ENCODE assay signal across 24 cellular contexts in genomic region chr9:5721279-5722087, GRCh38.
"Had no signal": no experiment of that assay in that cellular context is flagged by ENCODE, and none has a peak within 500 bp of the region (broad histone marks: within the 10 kb centered on the region; RNA-seq: fewer than 3 reads in every experiment).

No MANE protein-coding gene starts in this region.

- H3K27me3 Mint-ChIP-seq: activated naive CD4-positive, alpha-beta T cell treated with anti-CD3 and anti-CD28 coated beads, Interleukin-2, amount 50 U/mL, for 24 hours; dendritic cell treated with granulocyte-macrophage colony-stimulating factor and Interleukin-4, amounts not matched to agents 40 ng/mL and 50 ng/mL, for 4 days had no signal

- H3K27ac Mint-ChIP-seq: activated CD8-positive, alpha-beta T cell treated with anti-CD3 and anti-CD28 coated beads, Interleukin-2, amount 10 ng/mL, durations not matched to agents 7 days and 5 days; activated naive CD4-positive, alpha-beta T cell treated with anti-CD3 and anti-CD28 coated beads, Interleukin-2, amount 50 U/mL, for 24 hours; activated T-helper 1 cell treated with anti-CD3 and anti-CD28 coated beads, Interleukin-12 subunit alpha, Interleukin-12 subunit beta, Interleukin-2, Interleukin-4 antibody, amounts not matched to agents 30 ng/mL and 10 ng/mL and 1 ng/mL, durations not matched to agents 14 hours and 24 hours and 36 hours; dendritic cell treated with granulocyte-macrophage colony-stimulating factor and Interleukin-4, amounts not matched to agents 40 ng/mL and 50 ng/mL, for 4 days had no signal

- ATAC-seq: activated CD8-positive, alpha-beta T cell treated with anti-CD3 and anti-CD28 coated beads, Interleukin-2, amount 10 ng/mL, durations not matched to agents 7 days and 5 days; body of pancreas; left colon; lower lobe of right lung; mucosa of descending colon had no signal

- DNase-seq: activated CD4-positive, alpha-beta T cell treated with anti-CD3 and anti-CD28 coated beads for 1 hour; activated CD4-positive, alpha-beta T cell treated with anti-CD3 and anti-CD28 coated beads, Interleukin-2, amount 50 U/mL, for 1 hour; activated CD8-positive, alpha-beta T cell treated with anti-CD3 and anti-CD28 coated beads, Interleukin-2, amount 10 ng/mL, durations not matched to agents 7 days and 5 days; activated gamma-delta T cell; anterior cingulate cortex; body of pancreas; effector CD8-positive, alpha-beta T cell; foreskin melanocyte; glutamatergic neuron; islet precursor cell; left colon; lower lobe of right lung; mesendoderm; mucosa of descending colon; nucleus accumbens; sigmoid colon; stimulated activated CD4-positive, alpha-beta T cell treated with anti-CD3 and anti-CD28 coated beads, Interleukin-15, amount 100 ng/mL, for 24 hours; stimulated activated naive CD4-positive, alpha-beta T cell; testis; trophoblast cell; uterus had no signal

- H3K4me3 Mint-ChIP-seq: activated CD8-positive, alpha-beta T cell treated with anti-CD3 and anti-CD28 coated beads, Interleukin-2, amount 10 ng/mL, durations not matched to agents 7 days and 5 days; activated naive CD4-positive, alpha-beta T cell treated with anti-CD3 and anti-CD28 coated beads, Interleukin-2, amount 50 U/mL, for 24 hours; activated T-helper 1 cell treated with anti-CD3 and anti-CD28 coated beads, Interleukin-12 subunit alpha, Interleukin-12 subunit beta, Interleukin-2, Interleukin-4 antibody, amounts not matched to agents 30 ng/mL and 10 ng/mL and 1 ng/mL, durations not matched to agents 14 hours and 24 hours and 36 hours; dendritic cell treated with granulocyte-macrophage colony-stimulating factor and Interleukin-4, amounts not matched to agents 40 ng/mL and 50 ng/mL, for 4 days had no signal
